ENCODE assay signal across 25 cellular contexts in genomic region chr3:96960661-96961330, GRCh38.
DNase-seq lines count a peak whose midpoint lies in the region; ATAC-seq and TF ChIP-seq lines count a peak whose summit lies in the region.
"Had no signal": no experiment of that assay in that cellular context is flagged by ENCODE, and none has a peak within 500 bp of the region (broad histone marks: within the 10 kb centered on the region; RNA-seq: fewer than 3 reads in every experiment).

No MANE protein-coding gene starts in this region.

- H3K79me2 ChIP-seq in PC-3 (ENCODE audit: low read length), result no peaks in the 10 kb centered on the region

- H3K27ac ChIP-seq in PC-3 (ENCODE audit: low read length) (no peak overlapping the region), dorsolateral prefrontal cortex (peak overlapping the region in 44 of 59 donors; percentile 4 to 79 (median 52))
- H3K27ac ChIP-seq: BLaER1 treated with 17β-estradiol and CSF1 and Interleukin-3, amounts not matched to agents 10 nM and 100 nM; KMS-11; Peyer's patch; SJSA1 had no signal

- H3K4me1 Mint-ChIP-seq in mesothelial cell of epicardium, result peaks cover 28% of the 10 kb centered on the region
- H3K4me1 Mint-ChIP-seq: CD4-positive, alpha-beta memory T cell; GM23338 had no signal

- H3K27me3 ChIP-seq in PC-3 (ENCODE audit: low read length) (no peaks in the 10 kb centered on the region), dorsolateral prefrontal cortex (no peaks in the 10 kb centered on the region)
- H3K27me3 ChIP-seq: BLaER1 treated with 17β-estradiol and CSF1 and Interleukin-3, amounts not matched to agents 10 nM and 100 nM; Peyer's patch; SJSA1 had no signal

- no peaks in the 10 kb centered on the region for H3K9me3 Mint-ChIP-seq in mesothelial cell of epicardium
- H3K9me3 Mint-ChIP-seq: GM23338 had no signal

- peak; percentile 29 for DNase-seq in HPDE6-E6E7 (ENCODE audit: extremely low spot score)
- DNase-seq in PC-3, result peak; percentile 37
- no peak for DNase-seq in dorsolateral prefrontal cortex
- DNase-seq in mesothelial cell of epicardium (ENCODE audit: low spot score in 2 of 2, unreplicated experiment in 2 of 2), result no peak
- DNase-seq in UCSD-AML1 (lab: John Stamatoyannopoulos, UW; ENCODE audit: unreplicated experiment), result no peak
- DNase-seq in head of caudate nucleus, result no peak
- DNase-seq in NCI-H1092 (lab: John Stamatoyannopoulos, UW), result no peak
- DNase-seq in cerebellar nuclear complex (lab: John Stamatoyannopoulos, UW), result no peak
- DNase-seq: Caco-2; CD4-positive, alpha-beta memory T cell; DND-41; HCEC 1CT; IMR-90; MV-4-11; NCI-H1417; NCI-H187; NCI-H510A; NCI-H774; Peyer's patch had no signal

- TF ChIP-seq CTCF in PC-3 (conservative IDR thresholded peaks at IDR 0.05; ENCODE audit: low read depth, low read length) (no peak), dorsolateral prefrontal cortex (IDR thresholded peaks at IDR 0.05 in 54 of 56, conservative IDR thresholded peaks at IDR 0.05 in 2 of 56; ENCODE audit: low read depth in 1 of 56, partially characterized antibody in 56 of 56) (no peak), mesothelial cell of epicardium (IDR thresholded peaks at IDR 0.05; ENCODE audit: unreplicated experiment) (no peak)

- H3K27ac Mint-ChIP-seq in mesothelial cell of epicardium, result peak overlapping the region; percentile 2
- H3K27ac Mint-ChIP-seq: CD4-positive, alpha-beta memory T cell; GM23338 had no signal

- no TSS peak for BruUV-seq in PC-3 (replicated peaks; lab: Mats Ljungman, UMichigan)

- H2AFZ ChIP-seq in PC-3 (ENCODE audit: low read length), result no peak overlapping the region
- H2AFZ ChIP-seq: GM23338 had no signal

- CTCF ChIA-PET in PC-3 (lab: Charles Lee), result no interaction called here

- peaks cover 18% of the 10 kb centered on the region for H3K4me1 ChIP-seq in PC-3 (ENCODE audit: insufficient read depth, low read length)
- H3K4me1 ChIP-seq: BLaER1 treated with 17β-estradiol and CSF1 and Interleukin-3, amounts not matched to agents 10 nM and 100 nM; Caco-2; Peyer's patch; SJSA1 had no signal

- POLR2A ChIA-PET in PC-3 (lab: Charles Lee; ENCODE audit: unreplicated experiment), result interaction anchor here (0.6 kb wide), 1 partner anchor 14 kb away, joined by 4 read pairs; no protein-coding TSS in a partner anchor

- H3K9ac ChIP-seq in PC-3 (ENCODE audit: low read length), result no peak overlapping the region
- H3K9ac ChIP-seq: BLaER1 treated with 17β-estradiol and CSF1 and Interleukin-3, amounts not matched to agents 10 nM and 100 nM; KMS-11 had no signal

- no peaks in the 10 kb centered on the region for H3K9me2 ChIP-seq in PC-3 (replicated peaks; ENCODE audit: low read length)

- 0 out of 2 replicates have a peak overlapping the region, but pooled peaks have one; percentile 34 for H3K4me2 ChIP-seq in PC-3 (ENCODE audit: low read length)
- H3K4me2 ChIP-seq: BLaER1 treated with 17β-estradiol and CSF1 and Interleukin-3, amounts not matched to agents 10 nM and 100 nM; GM23338 had no signal

- no peaks in the 10 kb centered on the region for H3K36me3 ChIP-seq in PC-3 (ENCODE audit: low read depth, low read length)
- H3K36me3 ChIP-seq: BLaER1 treated with 17β-estradiol and CSF1 and Interleukin-3, amounts not matched to agents 10 nM and 100 nM; Peyer's patch; SJSA1 had no signal

- intact Hi-C loops in PC-3 (cut with micrococcal nuclease), result loop anchor here (5.0 kb wide), 2 partner anchors 77 to 697 kb away; no protein-coding TSS in a partner anchor
- intact Hi-C loops in dorsolateral prefrontal cortex (cut with DNase I), result no loop called here
- intact Hi-C loops in head of caudate nucleus (cut with DNase I), result no loop called here

- ATAC-seq in PC-3, result peak; percentile 78
- ATAC-seq: GM12878, GM23338, Right ventricle myocardium inferior had no signal

- no peaks in the 10 kb centered on the region for H4K20me1 ChIP-seq in PC-3 (ENCODE audit: low read length)
- H4K20me1 ChIP-seq: BLaER1 treated with 17β-estradiol and CSF1 and Interleukin-3, amounts not matched to agents 10 nM and 100 nM had no signal

- H3K36me3 Mint-ChIP-seq in mesothelial cell of epicardium, result no peaks in the 10 kb centered on the region
- H3K36me3 Mint-ChIP-seq: CD4-positive, alpha-beta memory T cell had no signal

- H3F3A ChIP-seq in PC-3 (ENCODE audit: low read length, unreplicated experiment), result no peaks in the 10 kb centered on the region

- no peak overlapping the region for H3K4me3 Mint-ChIP-seq in mesothelial cell of epicardium
- H3K4me3 Mint-ChIP-seq: CD4-positive, alpha-beta memory T cell; GM23338 had no signal

- H3K4me3 ChIP-seq in PC-3 (ENCODE audit: low read length), result no peak overlapping the region
- no peak overlapping the region for H3K4me3 ChIP-seq in dorsolateral prefrontal cortex
- H3K4me3 ChIP-seq: BLaER1 treated with 17β-estradiol and CSF1 and Interleukin-3, amounts not matched to agents 10 nM and 100 nM; GM12878; GM23338; Peyer's patch; SJSA1 had no signal

- H3K27me3 Mint-ChIP-seq in mesothelial cell of epicardium (ENCODE audit: low read depth), result no peaks in the 10 kb centered on the region
- H3K27me3 Mint-ChIP-seq: CD4-positive, alpha-beta memory T cell had no signal

- no peaks in the 10 kb centered on the region for H3K9me3 ChIP-seq in PC-3 (ENCODE audit: low read length)
- H3K9me3 ChIP-seq: BLaER1 treated with 17β-estradiol and CSF1 and Interleukin-3, amounts not matched to agents 10 nM and 100 nM; Caco-2; Peyer's patch; SJSA1 had no signal

Comparison
In these comparisons a context has a peak if more than half of its experiments do, and no peak if none do; other contexts are left out.
1. DNase-seq: peak in HPDE6-E6E7 (single experiment) and PC-3 (single experiment); none in dorsolateral prefrontal cortex (0 of 10), mesothelial cell of epicardium (0 of 2), UCSD-AML1 (single experiment), head of caudate nucleus (0 of 42), NCI-H1092 (single experiment) and cerebellar nuclear complex (0 of 2).